Comparison of ENCODE assay signal across 9 cellular contexts in genomic region chr11:61507962-61508824, GRCh38. TPM values are rescaled to one million over a fixed set of nuclear protein-coding genes. Genes with fewer than 3 reads are reported as not detected.
DNase-seq lines count a peak whose midpoint lies in the region; ATAC-seq and TF ChIP-seq lines count a peak whose summit lies in the region.
"Had no signal": no experiment of that assay in that cellular context is flagged by ENCODE, and none has a peak within 500 bp of the region (broad histone marks: within the 10 kb centered on the region; RNA-seq: fewer than 3 reads in every experiment).

TSS of gene LRRC10B (plus strand) at chr11:61508749. CDS start at chr11:61508999, 250 bp downstream.

- no peak for TF ChIP-seq EP300 in esophagus muscularis mucosa (IDR thresholded peaks at IDR 0.05)

- H3K36me3 Mint-ChIP-seq in WTC11 = no peaks in the 10 kb centered on the region

- H3K27ac ChIP-seq in esophagus muscularis mucosa (replicated peaks in 1 of 4) = peak within 1 kb of the TSS; percentile 13 to 56 (median 24)
- H3K27ac ChIP-seq in prostate gland = peak within 1 kb of the TSS; percentile 57

- H3K27ac Mint-ChIP-seq in WTC11 = no peak within 1 kb of the TSS

- no peaks in the 10 kb centered on the region for H3K9me3 ChIP-seq in esophagus muscularis mucosa
- H3K9me3 ChIP-seq in prostate gland = no peaks in the 10 kb centered on the region

- H3K4me3 ChIP-seq in esophagus muscularis mucosa (peak within 1 kb of the TSS; percentile 39 to 42 (median 40)), prostate gland (peak within 1 kb of the TSS; percentile 4 to 21)

- H3K27me3 Mint-ChIP-seq in WTC11 (ENCODE audit: low read depth) = peaks cover 59% of the 10 kb centered on the region

- DNase-seq in DMS114 treated with DMSO at 0.1 percent for 48 hours (lab: John Stamatoyannopoulos, UW; ENCODE audit: unreplicated experiment) (peak; percentile 45), LoVo (ENCODE audit: low spot score) (peak; percentile 46), WTC11 (ENCODE audit: low spot score) (peak; percentile 85), esophagus muscularis mucosa (ENCODE audit: extremely low spot score) (no peak), prostate gland (ENCODE audit: low spot score) (no peak), COLO829 (ENCODE audit: low spot score) (no peak)

- no peaks in the 10 kb centered on the region for H3K9me3 Mint-ChIP-seq in WTC11

- intact Hi-C loops in esophagus muscularis mucosa (cut with DNase I) (no loop called here), prostate gland (cut with DNase I) (no loop called here)

- TF ChIP-seq POLR2A in esophagus muscularis mucosa (IDR thresholded peaks at IDR 0.05; ENCODE audit: low read depth) (no peak), prostate gland (IDR thresholded peaks at IDR 0.05) (no peak)

- TF ChIP-seq CTCF in WTC11 (IDR thresholded peaks at IDR 0.05) (no peak), esophagus muscularis mucosa (IDR thresholded peaks at IDR 0.05) (no peak), prostate gland (IDR thresholded peaks at IDR 0.05) (no peak)

- peak; percentile 69 for ATAC-seq in WTC11
- ATAC-seq in HG03095 (IDR thresholded peaks at IDR 0.05; ENCODE audit: unreplicated experiment) = no peak
- no peak for ATAC-seq in HG03135 (IDR thresholded peaks at IDR 0.05; ENCODE audit: unreplicated experiment)

- 10% methylated on average over 22 of the region's 71 CpGs for WGBS in esophagus muscularis mucosa
- 4% methylated on average over 50 of the region's 71 CpGs for WGBS in prostate gland

- CTCF ChIA-PET in WTC11 (lab: Charles Lee) = interaction anchor here (0.6 to 11.3 kb wide), 34 partner anchors 7 to 239 kb away, joined by 3 to 552 read pairs (median 5); partner anchors contain the start of genes CPSF7, SDHAF2 and SYT7

- H3K4me1 Mint-ChIP-seq in WTC11 = peaks cover 56% of the 10 kb centered on the region

- H3K27me3 ChIP-seq in esophagus muscularis mucosa (peaks cover 4 to 85% (median 35%) of the 10 kb centered on the region in 4 donors), prostate gland (replicated peaks; ENCODE audit: insufficient read depth) (no peaks in the 10 kb centered on the region)

- H3K4me1 ChIP-seq in esophagus muscularis mucosa (peaks cover 14 to 26% (median 24%) of the 10 kb centered on the region in 4 donors), prostate gland (replicated peaks) (no peaks in the 10 kb centered on the region)

- peak within 1 kb of the TSS; percentile 66 for H3K4me3 Mint-ChIP-seq in WTC11

- no peaks in the 10 kb centered on the region for H3K36me3 ChIP-seq in esophagus muscularis mucosa
- no peaks in the 10 kb centered on the region for H3K36me3 ChIP-seq in prostate gland

- POLR2A ChIA-PET in WTC11 (lab: Charles Lee) = interaction anchor here (1.2 to 1.8 kb wide), 3 partner anchors 8 to 26 kb away, joined by 3 to 5 read pairs (median 4); no protein-coding TSS in a partner anchor

TF ChIP-seq in WTC11, 78 proteins besides CTCF, POLR2A, EP300 and RAD21:
- peak; percentile 72 for TF ChIP-seq SP1 (CRISPR knock-in tag; conservative IDR thresholded peaks at IDR 0.05)
- 0 out of 2 replicates have a peak, but pooled peaks have one; percentile 75 for TF ChIP-seq KAT7 (CRISPR knock-in tag; IDR thresholded peaks at IDR 0.05; ENCODE audit: borderline replicate concordance)
- TF ChIP-seq ZBTB43 (CRISPR knock-in tag; IDR thresholded peaks at IDR 0.05) = 0 out of 2 replicates have a peak, but pooled peaks have one; percentile 35
- TF ChIP-seq FOXP1 (CRISPR knock-in tag; IDR thresholded peaks at IDR 0.05; ENCODE audit: borderline replicate concordance) = 0 out of 2 replicates have a peak, but pooled peaks have one; percentile 41
- TF ChIP-seq ESRRA (CRISPR knock-in tag; IDR thresholded peaks at IDR 0.05; ENCODE audit: borderline replicate concordance) = 0 out of 2 replicates have a peak, but pooled peaks have one; percentile 43
- 0 out of 2 replicates have a peak, but pooled peaks have one; percentile 20 for TF ChIP-seq ARID4B (CRISPR knock-in tag; IDR thresholded peaks at IDR 0.05; ENCODE audit: borderline replicate concordance)
- peak; percentile 70 for TF ChIP-seq MAX (CRISPR knock-in tag; IDR thresholded peaks at IDR 0.05)
- TF ChIP-seq OVOL2 (CRISPR knock-in tag; IDR thresholded peaks at IDR 0.05; ENCODE audit: borderline replicate concordance) = no peak
- no peak for TF ChIP-seq GABPB1 (CRISPR knock-in tag; IDR thresholded peaks at IDR 0.05)

RNA-seq across cellular contexts. Expression of gene LRRC10B, which starts in this region (rescaled TPM):
- total RNA-seq in WTC11 (2021) (1.1 to 1.5 TPM (median 1.3 TPM) in 3 replicates), esophagus muscularis mucosa (1 to 10 TPM in 3 of 4 donors, not detected in 1; 1.3 to 2.2 (median 2.0) TPM), prostate gland (1 to 10 TPM in 1 of 2 donors, under 1 TPM in 1; 0.09 to 1.2 TPM)
- total RNA-seq: HT1080 had no signal

Comparison
In these comparisons a context has a peak if more than half of its experiments do, and no peak if none do; other contexts are left out.
1. DNase-seq: peak in DMS114 treated with DMSO at 0.1 percent for 48 hours (single experiment), LoVo (single experiment) and WTC11 (single experiment); none in esophagus muscularis mucosa (single experiment), prostate gland (single experiment) and COLO829 (single experiment).